ENCODE assay signal across 1 cellular context in genomic region chr2:177618270-177619253, GRCh38.
A peak's percentile ranks its signal among the peaks of the same experiment; 100 is the strongest.
TF ChIP-seq lines count a peak whose summit lies in the region.

No MANE protein-coding gene starts in this region.

TF ChIP-seq in HepG2, 621 proteins besides CTCF, POLR2A, EP300 and RAD21 (continued from another document and continues in another):
- TF ChIP-seq CSRNP1 (CRISPR knock-in tag; IDR thresholded peaks at IDR 0.05) (peak; percentile 82; the same call in 1 of the 2 replicates), ZNF691 (CRISPR knock-in tag; IDR thresholded peaks at IDR 0.05; ENCODE audit: borderline replicate concordance, low read depth) (peak; percentile 24; the same call in 1 of the 2 replicates), ZNF580 (CRISPR knock-in tag; IDR thresholded peaks at IDR 0.05; ENCODE audit: borderline replicate concordance, low read depth) (peak; percentile 71; the same call in 1 of the 2 replicates), ETV5 (CRISPR knock-in tag; IDR thresholded peaks at IDR 0.05; ENCODE audit: borderline replicate concordance) (peak; percentile 43; the same call in 1 of the 2 replicates), MTA1 (CRISPR knock-in tag; IDR thresholded peaks at IDR 0.05; ENCODE audit: borderline replicate concordance) (peak; percentile 83; the same call in 1 of the 2 replicates), KLF11 (CRISPR knock-in tag; IDR thresholded peaks at IDR 0.05) (0 out of 2 replicates have a peak, but pooled peaks have one; percentile 47), FOXO1 (CRISPR knock-in tag; IDR thresholded peaks at IDR 0.05) (peak; percentile 49; the same call in 1 of the 2 replicates), SKI (IDR thresholded peaks at IDR 0.05; ENCODE audit: partially characterized antibody) (no peak), TIGD3 (CRISPR knock-in tag; IDR thresholded peaks at IDR 0.05; ENCODE audit: borderline replicate concordance) (peak; percentile 79; the same call in 1 of the 2 replicates), SRSF1 (optimal IDR thresholded peaks at IDR 0.05; ENCODE audit: low read depth, low read length) (peak; percentile 81), ZNF572 (CRISPR knock-in tag; IDR thresholded peaks at IDR 0.05) (peak; percentile 92; the same call in 1 of the 2 replicates), KDM5A (IDR thresholded peaks at IDR 0.05; ENCODE audit: borderline replicate concordance, low read length) (peak; percentile 83; the same call in 1 of the 2 replicates), ZNF264 (CRISPR knock-in tag; IDR thresholded peaks at IDR 0.05) (no peak; the same call in 1 of the 2 replicates), ZIK1 (CRISPR knock-in tag; IDR thresholded peaks at IDR 0.05; ENCODE audit: borderline replicate concordance, low read depth) (peak; percentile 75; the same call in 1 of the 2 replicates), SOX6 (IDR thresholded peaks at IDR 0.05) (no peak), SOX6 (CRISPR knock-in tag; IDR thresholded peaks at IDR 0.05) (peak; percentile 64), GMEB2 (CRISPR knock-in tag; IDR thresholded peaks at IDR 0.05; ENCODE audit: low read depth) (peak; percentile 67; the same call in 1 of the 2 replicates), TCF12 (IDR thresholded peaks at IDR 0.05) (no peak), TCF12 (CRISPR knock-in tag; IDR thresholded peaks at IDR 0.05) (0 out of 2 replicates have a peak, but pooled peaks have one; percentile 63), FOXA1 (IDR thresholded peaks at IDR 0.05) (no peak), FOXA1 (CRISPR knock-in tag; IDR thresholded peaks at IDR 0.05) (peak; percentile 57), ZNF121 (CRISPR knock-in tag; IDR thresholded peaks at IDR 0.05) (peak; percentile 56), HCFC1 (IDR thresholded peaks at IDR 0.05; ENCODE audit: low read depth, low read length) (peak; percentile 93), ZFP1 (CRISPR knock-in tag; IDR thresholded peaks at IDR 0.05) (no peak; the same call in 1 of the 2 replicates), ZNF407 (CRISPR knock-in tag; IDR thresholded peaks at IDR 0.05; ENCODE audit: not compliant biosample characterization) (no peak), MIXL1 (CRISPR knock-in tag; IDR thresholded peaks at IDR 0.05) (peak; percentile 19; the same call in 1 of the 2 replicates), AGO2 (optimal IDR thresholded peaks at IDR 0.05; ENCODE audit: low read depth, low read length) (peak; percentile 35), CBX5 (CRISPR knock-in tag; IDR thresholded peaks at IDR 0.05; ENCODE audit: borderline replicate concordance) (peak; percentile 63; the same call in 1 of the 2 replicates), ZNF101 (CRISPR knock-in tag; IDR thresholded peaks at IDR 0.05; ENCODE audit: borderline replicate concordance, low read depth) (peak; percentile 88; the same call in 1 of the 2 replicates), FOXJ3 (CRISPR knock-in tag; IDR thresholded peaks at IDR 0.05; ENCODE audit: borderline replicate concordance) (peak; percentile 88), RBAK (CRISPR knock-in tag; IDR thresholded peaks at IDR 0.05) (no peak; the same call in 1 of the 2 replicates), IRF9 (CRISPR knock-in tag; IDR thresholded peaks at IDR 0.05; ENCODE audit: borderline replicate concordance) (peak; percentile 46; the same call in 1 of the 2 replicates), RORA (CRISPR knock-in tag; IDR thresholded peaks at IDR 0.05) (no peak), GLMP (CRISPR knock-in tag; IDR thresholded peaks at IDR 0.05; ENCODE audit: borderline replicate concordance) (no peak), CC2D1A (CRISPR knock-in tag; IDR thresholded peaks at IDR 0.05) (peak; percentile 68; the same call in 1 of the 2 replicates), ZNF556 (CRISPR knock-in tag; IDR thresholded peaks at IDR 0.05; ENCODE audit: borderline replicate concordance) (peak; percentile 85; the same call in 1 of the 2 replicates), ZNF709 (CRISPR knock-in tag; IDR thresholded peaks at IDR 0.05) (peak; percentile 57; the same call in 1 of the 2 replicates), RXRA (CRISPR knock-in tag; IDR thresholded peaks at IDR 0.05) (peak; percentile 83), GLI4 (CRISPR knock-in tag; IDR thresholded peaks at IDR 0.05; ENCODE audit: borderline replicate concordance) (0 out of 2 replicates have a peak, but pooled peaks have one; percentile 47), ZSCAN29 (CRISPR knock-in tag; conservative IDR thresholded peaks at IDR 0.05) (peak; percentile 94), IKZF4 (CRISPR knock-in tag; IDR thresholded peaks at IDR 0.05; ENCODE audit: borderline replicate concordance, low read depth, not compliant biosample characterization) (peak; percentile 86), ZNF256 (CRISPR knock-in tag; conservative IDR thresholded peaks at IDR 0.05) (no peak; the same call in 1 of the 2 replicates), ZNF350 (CRISPR knock-in tag; IDR thresholded peaks at IDR 0.05; ENCODE audit: borderline replicate concordance, low read depth) (peak; percentile 92; the same call in 1 of the 2 replicates)
